In genomic region chr10:69801094-69801433, GRCh38 we compare ENCODE assay signal across 8 cellular contexts. TPM values are rescaled to one million over a fixed set of nuclear protein-coding genes. Genes with fewer than 3 reads are reported as not detected.
DNase-seq lines count a peak whose midpoint lies in the region; ATAC-seq, FAIRE-seq and TF ChIP-seq lines count a peak whose summit lies in the region.

No MANE protein-coding gene starts in this region.

- H3K27me3 ChIP-seq in Peyer's patch, result peaks cover 0 to 12% of the 10 kb centered on the region in 2 donors
- H3K27me3 ChIP-seq in K562 (ENCODE audit: control insufficient read depth in 2 of 2, insufficient read depth in 2 of 2, low read length in 2 of 2), result peaks cover 20 to 65% of the 10 kb centered on the region in 2 experiments; a peak in 4 of 5 replicates

- no peak overlapping the region for H3K27ac ChIP-seq in Peyer's patch
- H3K27ac ChIP-seq in K562 (ENCODE audit: extremely low read depth, low read depth, low read length), result no peak overlapping the region

- no peak overlapping the region for H2AFZ ChIP-seq in K562 (ENCODE audit: low read depth, low read length)

- POLR2A ChIA-PET in AG04449 (lab: Yijun Ruan, JAX) (no interaction called here), K562 (lab: Yijun Ruan, JAX) (interaction anchor here (1.0 kb wide), 1 partner anchor 11 kb away, joined by 3 read pairs; no protein-coding TSS in a partner anchor)

- H3K36me3 ChIP-seq in Peyer's patch (no peaks in the 10 kb centered on the region), K562 (ENCODE audit: control insufficient read depth, insufficient read depth, low read length) (no peaks in the 10 kb centered on the region)

- H3K9me3 ChIP-seq in Peyer's patch, result no peaks in the 10 kb centered on the region
- no peaks in the 10 kb centered on the region for H3K9me3 ChIP-seq in K562 (replicated peaks; ENCODE audit: control insufficient read depth, insufficient read depth, low read depth, low read length)

- TF ChIP-seq CTCF in AG04449 (IDR thresholded peaks at IDR 0.05; ENCODE audit: insufficient read depth, low read length, missing control alignments) (peak; percentile 79), Peyer's patch (IDR thresholded peaks at IDR 0.05) (peak in 5 of 6 experiments; percentile 25 to 33 (median 31)), K562 (IDR thresholded peaks at IDR 0.05 in 2 of 3, conservative IDR thresholded peaks at IDR 0.05 in 1 of 3; ENCODE audit: insufficient read depth in 2 of 3, low read depth in 1 of 3, low read length in 3 of 3) (peak; percentile 52 to 70 (median 66))

- H3K79me2 ChIP-seq in K562 (ENCODE audit: control insufficient read depth, insufficient read depth, low read length), result no peaks in the 10 kb centered on the region

- no peak for TF ChIP-seq EP300 in K562 (IDR thresholded peaks at IDR 0.05; ENCODE audit: low read length)

- DNase-seq in AG04449 (ENCODE audit: low read depth, low spot score) (no peak), GM18507 (ENCODE audit: extremely low spot score, insufficient read length, low read depth) (peak; percentile 15), Peyer's patch (peak in 2 of 3 donors; percentile 60 to 62), K562 (ENCODE audit: extremely low read depth in 1 of 4, low spot score in 3 of 4) (peak; percentile 55 to 70 (median 60)), islet precursor cell (peak; percentile 93), frontal cortex (ENCODE audit: low spot score in 2 of 2) (no peak)
- peak in 2 of 3 experiments; percentile 15 to 44 for DNase-seq in stimulated activated CD4-positive, alpha-beta T cell treated with anti-CD3 and anti-CD28 coated beads, TNF-alpha, amount 100 ng/mL, for 24 hours (ENCODE audit: low read depth in 3 of 3)
- DNase-seq in stimulated activated naive CD4-positive, alpha-beta T cell treated with Interleukin-2 at 50 U/mL for 16 hours (lab: John Stamatoyannopoulos, UW), result no peak

- no peak overlapping the region for H3K9ac ChIP-seq in K562 (ENCODE audit: insufficient read depth in 1 of 2, low read depth in 2 of 2, low read length in 2 of 2)

- no peak overlapping the region for H3K4me2 ChIP-seq in K562 (ENCODE audit: insufficient read depth, low read length)

- BruUV-seq in K562 (replicated peaks; lab: Mats Ljungman, UMichigan), result no TSS peak

- H4K20me1 ChIP-seq in K562 (replicated peaks; ENCODE audit: control insufficient read depth, insufficient read depth, low read length), result peaks cover 3% of the 10 kb centered on the region; the same call in 1 of the 2 replicates

- no peak for FAIRE-seq in GM18507 (lab: Jason Lieb, UNC)
- peak; percentile 51 for FAIRE-seq in K562 (lab: Jason Lieb, UNC)
- no peak for FAIRE-seq in frontal cortex (lab: Jason Lieb, UNC)

- peak overlapping the region; percentile 68 for H3K4me3 ChIP-seq in AG04449 (ENCODE audit: low read depth, low read length)
- H3K4me3 ChIP-seq in Peyer's patch, result peak overlapping the region in 2 of 4 donors; percentile 35 to 54
- no peak overlapping the region for H3K4me3 ChIP-seq in K562

- ATAC-seq in K562, result peak; percentile 91

- peaks cover 0 to 31% (median 0%) of the 10 kb centered on the region in 4 donors for H3K4me1 ChIP-seq in Peyer's patch
- peaks cover 0 to 13% of the 10 kb centered on the region in 2 experiments; a peak in 1 of 5 replicates for H3K4me1 ChIP-seq in K562 (replicated peaks in 1 of 2; ENCODE audit: control insufficient read depth in 2 of 2, insufficient read depth in 2 of 2, low read length in 2 of 2)

- TF ChIP-seq POLR2A in Peyer's patch (IDR thresholded peaks at IDR 0.05), result no peak
- no peak for TF ChIP-seq POLR2A in K562 (conservative IDR thresholded peaks at IDR 0.05)

- CTCF ChIA-PET in AG04449 (lab: Yijun Ruan, JAX), result interaction anchor here (0.7 to 20.1 kb wide), 27 partner anchors 8 to 157 kb away, joined by 3 to 259 read pairs (median 5); no protein-coding TSS in a partner anchor
- CTCF ChIA-PET in K562 (lab: Yijun Ruan, JAX; ENCODE audit: low intra/inter-chr PET ratio), result interaction anchor here (0.6 to 2.9 kb wide), 2 partner anchors 156 to 813 kb away, joined by 3 to 14 read pairs; partner anchors contain the start of gene KIFBP

- intact Hi-C loops in K562 (cut with micrococcal nuclease), result loop anchor here (5.0 kb wide), 1 partner anchor 159 kb away; no protein-coding TSS in a partner anchor

- TF ChIP-seq RAD21 in K562 (CRISPR knock-in tag; conservative IDR thresholded peaks at IDR 0.05 in 1 of 2, IDR thresholded peaks at IDR 0.05 in 1 of 2), result peak in 1 of 2 experiments; percentile 23; a peak in 1 of 4 replicates

- H3K9me1 ChIP-seq in K562 (ENCODE audit: control insufficient read depth, insufficient read depth, low read length), result no peaks in the 10 kb centered on the region

- in situ Hi-C loops in K562 (cut with MboI), result no loop called here

- WGBS in K562 (ENCODE audit: insufficient coverage, low coverage, missing lambda C conversion rate), result 0% methylated on average over 8 of the region's 8 CpGs

TF ChIP-seq in K562, 482 proteins besides CTCF, POLR2A, EP300 and RAD21:
- TF ChIP-seq SPI1 (IDR thresholded peaks at IDR 0.05; ENCODE audit: borderline replicate concordance, low read depth, low read length), result 0 out of 2 replicates have a peak, but pooled peaks have one; percentile 7
- no peak for TF ChIP-seq TRIM25 (IDR thresholded peaks at IDR 0.05; ENCODE audit: borderline replicate concordance)
- TF ChIP-seq ZNF778 (CRISPR knock-in tag; IDR thresholded peaks at IDR 0.05), result no peak
- no peak for TF ChIP-seq JUND (IDR thresholded peaks at IDR 0.05; ENCODE audit: borderline replicate concordance, low read depth, low read length)
- TF ChIP-seq JUND (tag; IDR thresholded peaks at IDR 0.05; ENCODE audit: borderline replicate concordance, low read depth, low read length), result no peak
- TF ChIP-seq ZNF140 (CRISPR knock-in tag; IDR thresholded peaks at IDR 0.05), result no peak
- no peak for TF ChIP-seq BRCA1 (IDR thresholded peaks at IDR 0.05)
- TF ChIP-seq BRCA1 (CRISPR knock-in tag; IDR thresholded peaks at IDR 0.05), result no peak
- TF ChIP-seq TCF3 (CRISPR knock-in tag; IDR thresholded peaks at IDR 0.05), result no peak
- no peak for TF ChIP-seq ZC3H11A (IDR thresholded peaks at IDR 0.05; ENCODE audit: low read depth, low read length)
- TF ChIP-seq BCL6 (CRISPR knock-in tag; IDR thresholded peaks at IDR 0.05), result no peak
- TF ChIP-seq LEF1 (IDR thresholded peaks at IDR 0.05), result no peak
- peak; percentile 38; the same call in 1 of the 2 replicates for TF ChIP-seq SMC3 (conservative IDR thresholded peaks at IDR 0.05; ENCODE audit: insufficient read depth, low read depth, low read length)
- TF ChIP-seq, protein P1, sequence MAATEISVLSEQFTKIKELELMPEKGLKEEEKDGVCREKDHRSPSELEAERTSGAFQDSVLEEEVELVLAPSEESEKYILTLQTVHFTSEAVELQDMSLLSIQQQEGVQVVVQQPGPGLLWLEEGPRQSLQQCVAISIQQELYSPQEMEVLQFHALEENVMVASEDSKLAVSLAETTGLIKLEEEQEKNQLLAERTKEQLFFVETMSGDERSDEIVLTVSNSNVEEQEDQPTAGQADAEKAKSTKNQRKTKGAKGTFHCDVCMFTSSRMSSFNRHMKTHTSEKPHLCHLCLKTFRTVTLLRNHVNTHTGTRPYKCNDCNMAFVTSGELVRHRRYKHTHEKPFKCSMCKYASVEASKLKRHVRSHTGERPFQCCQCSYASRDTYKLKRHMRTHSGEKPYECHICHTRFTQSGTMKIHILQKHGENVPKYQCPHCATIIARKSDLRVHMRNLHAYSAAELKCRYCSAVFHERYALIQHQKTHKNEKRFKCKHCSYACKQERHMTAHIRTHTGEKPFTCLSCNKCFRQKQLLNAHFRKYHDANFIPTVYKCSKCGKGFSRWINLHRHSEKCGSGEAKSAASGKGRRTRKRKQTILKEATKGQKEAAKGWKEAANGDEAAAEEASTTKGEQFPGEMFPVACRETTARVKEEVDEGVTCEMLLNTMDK (IDR thresholded peaks at IDR 0.05; ENCODE audit: borderline replicate concordance, insufficient read depth, low read depth, low read length, poor library complexity, severe bottlenecking), result peak; percentile 85

RNA-seq across cellular contexts. Expression of gene COL13A1, which starts 0.6 kb away (rescaled TPM):
- 1 to 10 TPM in 2 of 4 donors, under 1 TPM in 1, not detected in 1; 0.94 to 6.6 (median 3.9) TPM for total RNA-seq in Peyer's patch
- not detected in 2 replicates for total RNA-seq in K562 (2011; cell fraction: chromatin; rRNA removed; ENCODE audit: low replicate concordance)
- not detected in 2 replicates for total RNA-seq in K562 (2011; cell fraction: nucleolus; rRNA removed)
- total RNA-seq in K562 (2011; cell fraction: nucleoplasm; rRNA removed), result not detected in 2 replicates
- not detected in 2 replicates for total RNA-seq in K562 (2014; rRNA removed)
- total RNA-seq in K562 (2014; rRNA removed; fragmentation: Illumina TruSeq; extraction: Trizol), result not detected in 2 replicates
- total RNA-seq in K562 (2015; rRNA removed; fragmentation: Illumina TruSeq; extraction: Trizol), result not detected in 2 replicates
- not detected in 2 replicates for total RNA-seq in K562 (2021)
- not detected in 2 replicates for polyA plus RNA-seq in K562 (2011; rRNA removed)
- polyA plus RNA-seq in K562 (2011; cell fraction: cytosol; rRNA removed), result not detected in 2 replicates
- polyA plus RNA-seq in K562 (2011; cell fraction: nucleus; rRNA removed), result not detected in 2 replicates
- polyA plus RNA-seq in K562 (2012), result not detected in 2 replicates
- polyA plus RNA-seq in K562 (2014; fragmentation: Illumina TruSeq; extraction: Trizol), result not detected in 2 replicates
- not detected for polyA plus RNA-seq in K562 (2014; fragmentation: Nextera tagmentation; extraction: Ambion mirVana)
- not detected in 2 replicates for polyA plus RNA-seq in K562 (2014; rRNA removed)
- not detected in 2 replicates for polyA minus RNA-seq in K562 (2011; rRNA and poly(A)+ RNA removed)
- polyA minus RNA-seq in K562 (2011; cell fraction: cytosol; rRNA and poly(A)+ RNA removed), result not detected in 2 replicates
- polyA minus RNA-seq in K562 (2011; cell fraction: nucleus; rRNA and poly(A)+ RNA removed), result not detected in 2 replicates
- 2.0 TPM for total RNA-seq in frontal cortex

Comparison
In these comparisons a context has a peak if more than half of its experiments do, and no peak if none do; other contexts are left out.
1. DNase-seq: peak in GM18507 (single experiment), Peyer's patch (2 of 3), K562 (4 of 4), islet precursor cell (single experiment) and stimulated activated CD4-positive, alpha-beta T cell treated with anti-CD3 and anti-CD28 coated beads, TNF-alpha, amount 100 ng/mL, for 24 hours (2 of 3); none in AG04449 (single experiment), stimulated activated naive CD4-positive, alpha-beta T cell treated with Interleukin-2 at 50 U/mL for 16 hours (single experiment) and frontal cortex (0 of 2).
2. Peak in every context shown above with its lines, with median percentiles within 50 percentile points of each other: CTCF ChIP-seq.